ENCODE assay signal across 15 cellular contexts in genomic region chr5:177539411-177539810, GRCh38. TPM values are rescaled to one million over a fixed set of nuclear protein-coding genes. Genes with fewer than 3 reads are reported as not detected.
A peak's percentile ranks its signal among the peaks of the same experiment; 100 is the strongest.
DNase-seq lines count a peak whose midpoint lies in the region; ATAC-seq and TF ChIP-seq lines count a peak whose summit lies in the region.
"Had no signal": no experiment of that assay in that cellular context is flagged by ENCODE, and none has a peak within 500 bp of the region (broad histone marks: within the 10 kb centered on the region; RNA-seq: fewer than 3 reads in every experiment).

No MANE protein-coding gene starts in this region.

- H3K9me3 Mint-ChIP-seq in activated CD4-positive, alpha-beta memory T cell treated with anti-CD3 and anti-CD28 coated beads, Interleukin-2, amount 10 ng/mL, durations not matched to agents 7 days and 5 days = no peaks in the 10 kb centered on the region
- H3K9me3 Mint-ChIP-seq: mesothelial cell of epicardium had no signal

- CTCF ChIA-PET in activated CD4-positive, alpha-beta memory T cell treated with anti-CD3 and anti-CD28 coated beads, Interleukin-2, amount 10 ng/mL, durations not matched to agents 7 days and 5 days (lab: Charles Lee) = no interaction called here

- peak; percentile 89 for DNase-seq in AG08395 (ENCODE audit: low spot score)
- no peak for DNase-seq in RWPE2 (ENCODE audit: low spot score)
- peak; percentile 93 for DNase-seq in fibroblast of gingiva (ENCODE audit: low read depth)
- DNase-seq in omental fat pad (ENCODE audit: low spot score) = no peak
- DNase-seq in activated CD4-positive, alpha-beta T cell treated with anti-CD3 and anti-CD28 coated beads for 4 hours = no peak
- no peak for DNase-seq in activated CD4-positive, alpha-beta memory T cell treated with anti-CD3 and anti-CD28 coated beads, Interleukin-2, amount 10 ng/mL, durations not matched to agents 7 days and 5 days
- DNase-seq in NCI-H2107 (lab: John Stamatoyannopoulos, UW) = no peak
- DNase-seq: activated CD4-positive, CD25-positive, alpha-beta regulatory T cell treated with anti-CD3 and anti-CD28 coated beads, Interleukin-2, amount 50 U/mL, for 72 hours; activated gamma-delta T cell treated with Interleukin-2 at 50 U/mL for 16 hours; NCI-H1092 treated with DMSO at 0.1 percent for 48 hours; NCI-H82; testis had no signal

- H3K27ac ChIP-seq in RWPE2 (ENCODE audit: poor library complexity, severe bottlenecking) = no peak overlapping the region
- H3K27ac ChIP-seq: SJSA1 had no signal

- no peaks in the 10 kb centered on the region for H3K4me1 Mint-ChIP-seq in activated CD4-positive, alpha-beta memory T cell treated with anti-CD3 and anti-CD28 coated beads, Interleukin-2, amount 10 ng/mL, durations not matched to agents 7 days and 5 days

- peak; percentile 33; the same call in 2 of the 3 replicates for ATAC-seq in RWPE2 (ENCODE audit: low read depth)
- peak; percentile 58 for ATAC-seq in omental fat pad (ENCODE audit: low FRiP score)
- ATAC-seq in GM19023 (IDR thresholded peaks at IDR 0.05; ENCODE audit: unreplicated experiment) = no peak

- H3K4me3 ChIP-seq in RWPE2 (ENCODE audit: severe bottlenecking) = no peak overlapping the region
- H3K4me3 ChIP-seq: SJSA1, testis had no signal

- peaks cover 14% of the 10 kb centered on the region for H3K4me1 ChIP-seq in RWPE2 (ENCODE audit: insufficient read depth, poor library complexity, severe bottlenecking)

- peaks cover 28% of the 10 kb centered on the region for H3K36me3 Mint-ChIP-seq in activated CD4-positive, alpha-beta memory T cell treated with anti-CD3 and anti-CD28 coated beads, Interleukin-2, amount 10 ng/mL, durations not matched to agents 7 days and 5 days (ENCODE audit: low read depth)

- H3K36me3 ChIP-seq in RWPE2 (ENCODE audit: low read depth) = peaks cover 70% of the 10 kb centered on the region

- no peaks in the 10 kb centered on the region for H3K27me3 Mint-ChIP-seq in activated CD4-positive, alpha-beta memory T cell treated with anti-CD3 and anti-CD28 coated beads, Interleukin-2, amount 10 ng/mL, durations not matched to agents 7 days and 5 days

- no peaks in the 10 kb centered on the region for H3K27me3 ChIP-seq in RWPE2 (ENCODE audit: insufficient read depth, poor library complexity, severe bottlenecking)
- H3K27me3 ChIP-seq: SJSA1, testis had no signal

- H3K27ac Mint-ChIP-seq in activated CD4-positive, alpha-beta memory T cell treated with anti-CD3 and anti-CD28 coated beads, Interleukin-2, amount 10 ng/mL, durations not matched to agents 7 days and 5 days = no peak overlapping the region
- H3K27ac Mint-ChIP-seq: mesothelial cell of epicardium had no signal

- H3K4me3 Mint-ChIP-seq in activated CD4-positive, alpha-beta memory T cell treated with anti-CD3 and anti-CD28 coated beads, Interleukin-2, amount 10 ng/mL, durations not matched to agents 7 days and 5 days = no peak overlapping the region
- H3K4me3 Mint-ChIP-seq: mesothelial cell of epicardium had no signal

- no peaks in the 10 kb centered on the region for H3K9me3 ChIP-seq in RWPE2 (ENCODE audit: severe bottlenecking)
- H3K9me3 ChIP-seq: SJSA1, testis had no signal

- POLR2A ChIA-PET in activated CD4-positive, alpha-beta memory T cell treated with anti-CD3 and anti-CD28 coated beads, Interleukin-2, amount 10 ng/mL, durations not matched to agents 7 days and 5 days (lab: Charles Lee) = no interaction called here

- TF ChIP-seq CTCF in RWPE2 (IDR thresholded peaks at IDR 0.05; ENCODE audit: poor library complexity, severe bottlenecking) (no peak), omental fat pad (IDR thresholded peaks at IDR 0.05) (no peak)

RNA-seq across cellular contexts. Expression of gene FAM193B, which starts 15.0 kb away (rescaled TPM):
- total RNA-seq in omental fat pad = 10 to 100 TPM; 43.3 to 92.5 (median 50.9) TPM
- 100 to 1,000 TPM; 110 to 112 TPM for total RNA-seq in activated CD4-positive, alpha-beta memory T cell treated with anti-CD3 and anti-CD28 coated beads, Interleukin-2, amount 10 ng/mL, durations not matched to agents 7 days and 5 days

RNA-seq across cellular contexts. Expression of gene DDX41, which starts 22.6 kb away (rescaled TPM):
- total RNA-seq in omental fat pad = 10 to 100 TPM; 66.2 to 93.7 (median 73.6) TPM
- total RNA-seq in activated CD4-positive, alpha-beta memory T cell treated with anti-CD3 and anti-CD28 coated beads, Interleukin-2, amount 10 ng/mL, durations not matched to agents 7 days and 5 days = 100 to 1,000 TPM; 105 to 107 TPM

RNA-seq across cellular contexts. Expression of gene DOK3, which starts 29.8 kb away (rescaled TPM):
- total RNA-seq in omental fat pad = 10 to 100 TPM in 3 of 4 donors, 1 to 10 TPM in 1; 7.4 to 41.0 (median 16.3) TPM
- total RNA-seq in activated CD4-positive, alpha-beta memory T cell treated with anti-CD3 and anti-CD28 coated beads, Interleukin-2, amount 10 ng/mL, durations not matched to agents 7 days and 5 days = 1 to 10 TPM; 2.4 TPM

RNA-seq across cellular contexts. Expression of gene PDLIM7, which starts 42.0 kb away (rescaled TPM):
- total RNA-seq in omental fat pad = 10 to 100 TPM; 20.0 to 63.2 (median 34.2) TPM
- 10 to 100 TPM; 55.1 to 56.6 TPM for total RNA-seq in activated CD4-positive, alpha-beta memory T cell treated with anti-CD3 and anti-CD28 coated beads, Interleukin-2, amount 10 ng/mL, durations not matched to agents 7 days and 5 days

RNA-seq across cellular contexts. Expression of gene TMED9, which starts 52.6 kb away (rescaled TPM):
- 100 to 1,000 TPM in 3 of 4 donors, 10 to 100 TPM in 1; 81.0 to 129 (median 105) TPM for total RNA-seq in omental fat pad
- 100 to 1,000 TPM; 135 to 141 TPM for total RNA-seq in activated CD4-positive, alpha-beta memory T cell treated with anti-CD3 and anti-CD28 coated beads, Interleukin-2, amount 10 ng/mL, durations not matched to agents 7 days and 5 days

Comparison
In these comparisons a context has a peak if more than half of its experiments do, and no peak if none do; other contexts are left out.
1. DNase-seq: peak in AG08395 (single experiment) and fibroblast of gingiva (single experiment); none in RWPE2 (single experiment), omental fat pad (single experiment), activated CD4-positive, alpha-beta T cell treated with anti-CD3 and anti-CD28 coated beads for 4 hours (0 of 2), activated CD4-positive, alpha-beta memory T cell treated with anti-CD3 and anti-CD28 coated beads, Interleukin-2, amount 10 ng/mL, durations not matched to agents 7 days and 5 days (single experiment) and NCI-H2107 (single experiment).